Comparison of ENCODE assay signal across 21 cellular contexts in genomic region chr1:234647245-234647644, GRCh38. TPM values are rescaled to one million over a fixed set of nuclear protein-coding genes. Genes with fewer than 3 reads are reported as not detected.
A peak's percentile ranks its signal among the peaks of the same experiment; 100 is the strongest.
DNase-seq lines count a peak whose midpoint lies in the region; FAIRE-seq and TF ChIP-seq lines count a peak whose summit lies in the region.
"Had no signal": no experiment of that assay in that cellular context is flagged by ENCODE, and none has a peak within 500 bp of the region (broad histone marks: within the 10 kb centered on the region; RNA-seq: fewer than 3 reads in every experiment).

No MANE protein-coding gene starts in this region.

- no peaks in the 10 kb centered on the region for H3K36me3 ChIP-seq in breast epithelium

- POLR2A ChIA-PET in MCF 10A (lab: Yijun Ruan, JAX), result interaction anchor here (0.5 to 7.0 kb wide), 15 partner anchors 10 to 806 kb away, joined by 3 to 83 read pairs (median 7); partner anchors contain the start of gene IRF2BP2

- no peak for TF ChIP-seq POLR2A in breast epithelium (IDR thresholded peaks at IDR 0.05)

- no peaks in the 10 kb centered on the region for H3K4me1 ChIP-seq in breast epithelium

- H3K9me3 ChIP-seq in breast epithelium, result no peaks in the 10 kb centered on the region

- H3K9me3 Mint-ChIP-seq in MCF 10A (ENCODE audit: unreplicated experiment), result peaks cover 7% of the 10 kb centered on the region
- H3K9me3 Mint-ChIP-seq: CD4-positive, alpha-beta T cell had no signal

- no peak overlapping the region for H3K4me3 Mint-ChIP-seq in MCF 10A (ENCODE audit: unreplicated experiment)
- H3K4me3 Mint-ChIP-seq: activated CD8-positive, alpha-beta T cell treated with anti-CD3 and anti-CD28 coated beads, Interleukin-2, amount 10 ng/mL, durations not matched to agents 7 days and 5 days; activated naive CD8-positive, alpha-beta T cell treated with anti-CD3 and anti-CD28 coated beads for 36 hours; activated T-cell treated with anti-CD3 and anti-CD28 coated beads, Interleukin-2, amount 50 U/mL, for 72 hours; CD4-positive, alpha-beta T cell had no signal

- CTCF ChIA-PET in MCF 10A (lab: Yijun Ruan, JAX), result interaction anchor here (0.7 to 1.3 kb wide), 4 partner anchors 10 to 1084 kb away, joined by 3 to 8 read pairs (median 4); no protein-coding TSS in a partner anchor

- no peak overlapping the region for H3K4me3 ChIP-seq in breast epithelium
- H3K4me3 ChIP-seq in dorsolateral prefrontal cortex, result no peak overlapping the region

- no TSS peak for BruUV-seq in MCF 10A (replicated peaks; lab: Mats Ljungman, UMichigan)

- H3K27ac Mint-ChIP-seq in MCF 10A (ENCODE audit: low read depth, unreplicated experiment), result peak overlapping the region; percentile 74
- H3K27ac Mint-ChIP-seq: activated CD8-positive, alpha-beta T cell treated with anti-CD3 and anti-CD28 coated beads, Interleukin-2, amount 10 ng/mL, durations not matched to agents 7 days and 5 days; activated naive CD8-positive, alpha-beta T cell treated with anti-CD3 and anti-CD28 coated beads for 36 hours; activated T-cell treated with anti-CD3 and anti-CD28 coated beads, Interleukin-2, amount 50 U/mL, for 72 hours; CD4-positive, alpha-beta T cell had no signal

- intact Hi-C loops in MCF 10A (cut with micrococcal nuclease) (no loop called here), breast epithelium (cut with DNase I; ENCODE audit: low total_unique reads) (no loop called here), dorsolateral prefrontal cortex (cut with DNase I) (no loop called here)

- peaks cover 4% of the 10 kb centered on the region for H3K36me3 Mint-ChIP-seq in MCF 10A (ENCODE audit: insufficient read depth, unreplicated experiment)

- no peaks in the 10 kb centered on the region for H3K27me3 ChIP-seq in breast epithelium
- H3K27me3 ChIP-seq in dorsolateral prefrontal cortex, result peaks cover 0 to 7% (median 0%) of the 10 kb centered on the region in 45 donors

- no peaks in the 10 kb centered on the region for H3K27me3 Mint-ChIP-seq in MCF 10A (ENCODE audit: insufficient read depth, unreplicated experiment)
- H3K27me3 Mint-ChIP-seq: activated naive CD8-positive, alpha-beta T cell treated with anti-CD3 and anti-CD28 coated beads for 36 hours; CD4-positive, alpha-beta T cell had no signal

- H3K4me1 Mint-ChIP-seq in MCF 10A (ENCODE audit: insufficient read depth, unreplicated experiment), result peaks cover 16% of the 10 kb centered on the region
- H3K4me1 Mint-ChIP-seq: activated naive CD8-positive, alpha-beta T cell treated with anti-CD3 and anti-CD28 coated beads for 36 hours had no signal

- DNase-seq in MCF 10A (ENCODE audit: unreplicated experiment) (no peak), breast epithelium (ENCODE audit: low spot score in 2 of 2) (no peak), NCI-H2196 treated with DMSO at 0.1 percent for 48 hours (lab: John Stamatoyannopoulos, UW; ENCODE audit: unreplicated experiment) (peak; percentile 24), RPMI8226 (peak; percentile 68), 8988T (no peak), RCC 7860 (ENCODE audit: low spot score) (no peak), dorsolateral prefrontal cortex (no peak), CD1c-positive myeloid dendritic cell (ENCODE audit: extremely low spot score) (no peak)
- DNase-seq: ACHN; activated CD4-positive, CD25-positive, alpha-beta regulatory T cell; activated CD8-positive, alpha-beta T cell treated with anti-CD3 and anti-CD28 coated beads, Interleukin-2, amount 10 ng/mL, durations not matched to agents 7 days and 5 days; activated naive CD8-positive, alpha-beta T cell treated with anti-CD3 and anti-CD28 coated beads for 36 hours; activated T-cell treated with anti-CD3 and anti-CD28 coated beads, Interleukin-2, amount 50 U/mL, for 72 hours; CD4-positive, alpha-beta T cell; dermis blood vessel endothelial cell; EL; erythroblast; stimulated activated CD4-positive, alpha-beta T cell treated with anti-CD3 and anti-CD28 coated beads, Interleukin-2, amount 100 ng/mL, for 24 hours; T-helper 2 cell had no signal

- TF ChIP-seq CTCF in MCF 10A (IDR thresholded peaks at IDR 0.05; ENCODE audit: unreplicated experiment) (no peak), breast epithelium (IDR thresholded peaks at IDR 0.05) (no peak), dorsolateral prefrontal cortex (IDR thresholded peaks at IDR 0.05 in 54 of 56, conservative IDR thresholded peaks at IDR 0.05 in 2 of 56; ENCODE audit: low read depth in 1 of 56, partially characterized antibody in 56 of 56) (no peak)

- H3K27ac ChIP-seq in breast epithelium (peak overlapping the region in 1 of 2 donors; percentile 72), dorsolateral prefrontal cortex (no peak overlapping the region)

- no peak for FAIRE-seq in RCC 7860 (lab: Jason Lieb, UNC)
- FAIRE-seq: HTR-8/SVneo, urothelium cell line had no signal

RNA-seq across cellular contexts. Expression of gene IRF2BP2, which starts 37.3 kb away (rescaled TPM):
- total RNA-seq in MCF 10A (2022), result 149 and 217 TPM in 2 replicates
- 100 to 1,000 TPM in 1 of 3 donors, 10 to 100 TPM in 2; 60.3 to 108 (median 84.9) TPM for total RNA-seq in breast epithelium
- total RNA-seq in dorsolateral prefrontal cortex, result 100 to 1,000 TPM in 54 of 120 experiments, 10 to 100 TPM in 66; 60.9 to 188 (median 96.3) TPM

Comparison
In these comparisons a context has a peak if more than half of its experiments do, and no peak if none do; other contexts are left out.
1. DNase-seq: peak in NCI-H2196 treated with DMSO at 0.1 percent for 48 hours (single experiment) and RPMI8226 (single experiment); none in MCF 10A (single experiment), breast epithelium (0 of 2), 8988T (single experiment), RCC 7860 (single experiment), dorsolateral prefrontal cortex (0 of 10) and CD1c-positive myeloid dendritic cell (single experiment).